Comparison of ENCODE assay signal across 1 cellular context in genomic region chr14:49861581-49861922, GRCh38.
TF ChIP-seq lines count a peak whose summit lies in the region.

No MANE protein-coding gene starts in this region.

TF ChIP-seq in H1, 55 proteins besides CTCF, POLR2A, EP300 and RAD21:
- TF ChIP-seq TAF7 (optimal IDR thresholded peaks at IDR 0.05; ENCODE audit: borderline replicate concordance, low read depth, low read length) (peak; percentile 51), SAP30 (IDR thresholded peaks at IDR 0.05; ENCODE audit: insufficient read depth, insufficient replicate concordance, low read length) (peak; percentile 66), ATF3 (IDR thresholded peaks at IDR 0.05; ENCODE audit: insufficient read depth, low read depth, low read length) (no peak), POLR2AphosphoS5 (IDR thresholded peaks at IDR 0.05; ENCODE audit: low read depth, low read length) (peak; percentile 88), TCF12 (IDR thresholded peaks at IDR 0.05; ENCODE audit: low read depth, low read length) (no peak), TBP (IDR thresholded peaks at IDR 0.05; ENCODE audit: low read depth, low read length) (peak; percentile 83), SRF (IDR thresholded peaks at IDR 0.05; ENCODE audit: low read depth, low read length) (peak; percentile 93), EGR1 (IDR thresholded peaks at IDR 0.05; ENCODE audit: borderline replicate concordance, low read depth, low read length) (no peak), TAF1 (IDR thresholded peaks at IDR 0.05; ENCODE audit: low read depth, low read length) (peak; percentile 66; the same call in 1 of the 2 replicates), MAX (IDR thresholded peaks at IDR 0.05) (0 out of 2 replicates have a peak, but pooled peaks have one; percentile 15)
